Comparison of ENCODE assay signal across 2 cellular contexts in the genomic region with DNA sequence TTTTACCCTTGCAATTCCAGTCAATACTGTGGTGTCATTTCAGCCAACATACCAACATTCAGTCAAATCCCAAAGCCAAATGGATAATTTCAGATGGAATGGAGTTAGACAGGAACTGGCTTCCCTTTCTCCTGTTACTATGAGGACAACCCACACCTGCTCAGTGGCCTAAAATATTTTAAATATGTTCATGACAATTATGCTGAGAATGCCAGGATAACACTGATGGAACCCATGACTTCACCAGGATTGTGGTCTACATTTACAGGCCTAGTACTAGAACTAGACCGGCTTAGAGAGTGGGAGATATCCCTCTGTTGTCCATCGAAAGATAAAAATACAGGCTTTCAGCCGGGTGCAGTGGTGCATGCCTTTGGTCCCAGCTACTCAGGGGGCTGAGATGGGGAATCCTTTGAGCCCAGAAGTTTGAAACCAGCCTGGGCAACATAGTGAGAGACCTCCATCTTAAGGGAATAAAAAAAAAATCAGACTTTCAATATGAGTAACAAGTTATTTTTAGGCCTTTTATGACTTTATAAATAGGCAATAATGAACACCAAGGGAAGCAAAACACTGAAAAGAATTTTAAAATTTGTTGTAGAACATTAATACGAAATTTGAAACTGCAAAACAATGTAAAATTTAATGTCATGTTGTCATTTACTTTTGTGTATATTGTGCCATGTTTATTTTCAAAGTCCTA.
TF ChIP-seq lines count a peak whose summit lies in the region.

No MANE protein-coding gene starts in this region.

TF ChIP-seq in endothelial cell of umbilical vein, 7 proteins besides CTCF, POLR2A, EP300 and RAD21:
- no peak for TF ChIP-seq EZH2 (IDR thresholded peaks at IDR 0.05; ENCODE audit: borderline replicate concordance, low read depth, low read length, severe bottlenecking)

TF ChIP-seq in SK-N-SH, 30 proteins besides CTCF, POLR2A, EP300 and RAD21:
- TF ChIP-seq, protein P1, sequence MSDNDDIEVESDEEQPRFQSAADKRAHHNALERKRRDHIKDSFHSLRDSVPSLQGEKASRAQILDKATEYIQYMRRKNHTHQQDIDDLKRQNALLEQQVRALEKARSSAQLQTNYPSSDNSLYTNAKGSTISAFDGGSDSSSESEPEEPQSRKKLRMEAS (IDR thresholded peaks at IDR 0.05; ENCODE audit: low read depth): no peak
- TF ChIP-seq, protein P2, sequence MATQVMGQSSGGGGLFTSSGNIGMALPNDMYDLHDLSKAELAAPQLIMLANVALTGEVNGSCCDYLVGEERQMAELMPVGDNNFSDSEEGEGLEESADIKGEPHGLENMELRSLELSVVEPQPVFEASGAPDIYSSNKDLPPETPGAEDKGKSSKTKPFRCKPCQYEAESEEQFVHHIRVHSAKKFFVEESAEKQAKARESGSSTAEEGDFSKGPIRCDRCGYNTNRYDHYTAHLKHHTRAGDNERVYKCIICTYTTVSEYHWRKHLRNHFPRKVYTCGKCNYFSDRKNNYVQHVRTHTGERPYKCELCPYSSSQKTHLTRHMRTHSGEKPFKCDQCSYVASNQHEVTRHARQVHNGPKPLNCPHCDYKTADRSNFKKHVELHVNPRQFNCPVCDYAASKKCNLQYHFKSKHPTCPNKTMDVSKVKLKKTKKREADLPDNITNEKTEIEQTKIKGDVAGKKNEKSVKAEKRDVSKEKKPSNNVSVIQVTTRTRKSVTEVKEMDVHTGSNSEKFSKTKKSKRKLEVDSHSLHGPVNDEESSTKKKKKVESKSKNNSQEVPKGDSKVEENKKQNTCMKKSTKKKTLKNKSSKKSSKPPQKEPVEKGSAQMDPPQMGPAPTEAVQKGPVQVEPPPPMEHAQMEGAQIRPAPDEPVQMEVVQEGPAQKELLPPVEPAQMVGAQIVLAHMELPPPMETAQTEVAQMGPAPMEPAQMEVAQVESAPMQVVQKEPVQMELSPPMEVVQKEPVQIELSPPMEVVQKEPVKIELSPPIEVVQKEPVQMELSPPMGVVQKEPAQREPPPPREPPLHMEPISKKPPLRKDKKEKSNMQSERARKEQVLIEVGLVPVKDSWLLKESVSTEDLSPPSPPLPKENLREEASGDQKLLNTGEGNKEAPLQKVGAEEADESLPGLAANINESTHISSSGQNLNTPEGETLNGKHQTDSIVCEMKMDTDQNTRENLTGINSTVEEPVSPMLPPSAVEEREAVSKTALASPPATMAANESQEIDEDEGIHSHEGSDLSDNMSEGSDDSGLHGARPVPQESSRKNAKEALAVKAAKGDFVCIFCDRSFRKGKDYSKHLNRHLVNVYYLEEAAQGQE (IDR thresholded peaks at IDR 0.05; ENCODE audit: low read depth, low read length): no peak
